Comparison of ENCODE assay signal across 7 cellular contexts in the genomic region with DNA sequence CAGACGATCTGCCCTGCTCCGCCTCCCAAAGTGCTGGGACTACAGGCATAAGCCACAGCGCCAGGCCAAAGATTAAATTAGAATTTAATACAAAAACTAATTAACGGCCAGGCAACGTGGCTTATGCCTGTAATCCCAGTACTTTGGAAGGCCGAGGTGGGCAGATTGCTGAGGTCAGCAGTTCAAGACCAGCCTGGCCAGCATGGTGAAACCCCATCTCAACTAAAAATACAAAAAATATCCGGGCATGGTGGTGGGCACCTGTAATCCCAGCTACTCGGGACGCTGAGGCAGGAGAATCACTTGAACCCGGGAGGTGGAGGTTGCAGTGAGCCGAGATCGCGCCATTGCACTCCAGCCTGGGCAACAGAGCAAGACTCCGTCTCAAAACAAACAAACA. TPM values are rescaled to one million over a fixed set of nuclear protein-coding genes. Genes with fewer than 3 reads are reported as not detected.
"Had no signal": no experiment of that assay in that cellular context is flagged by ENCODE, and none has a peak within 500 bp of the region (broad histone marks: within the 10 kb centered on the region; RNA-seq: fewer than 3 reads in every experiment).

No MANE protein-coding gene starts in this region.

RNA-seq across cellular contexts. Expression of gene MBD3L3, which starts 2.8 kb away (rescaled TPM):
- total RNA-seq: GM23248, GM23338, H1, H4, H7, H9, HFFc6 had no signal
- polyA plus RNA-seq: GM23248, GM23338, H1 had no signal

RNA-seq across cellular contexts. Expression of gene MBD3L2, which starts 6.6 kb away (rescaled TPM):
- total RNA-seq: GM23248, GM23338, H1, H4, H7, H9, HFFc6 had no signal
- polyA plus RNA-seq: GM23248, GM23338, H1 had no signal

RNA-seq across cellular contexts. Expression of gene MBD3L4, which starts 15.7 kb away (rescaled TPM):
- total RNA-seq: GM23248, GM23338, H1, H4, H7, H9, HFFc6 had no signal
- polyA plus RNA-seq: GM23248, GM23338, H1 had no signal

RNA-seq across cellular contexts. Expression of gene MBD3L5, which starts 25.3 kb away (rescaled TPM):
- total RNA-seq: GM23248, GM23338, H1, H4, H7, H9, HFFc6 had no signal
- polyA plus RNA-seq: GM23248, GM23338, H1 had no signal
